Comparison of ENCODE assay signal across 12 cellular contexts in genomic region chr19:48806818-48807589, GRCh38. TPM values are rescaled to one million over a fixed set of nuclear protein-coding genes. Genes with fewer than 3 reads are reported as not detected.
DNase-seq lines count a peak whose midpoint lies in the region; ATAC-seq and TF ChIP-seq lines count a peak whose summit lies in the region.
"Had no signal": no experiment of that assay in that cellular context is flagged by ENCODE, and none has a peak within 500 bp of the region (broad histone marks: within the 10 kb centered on the region; RNA-seq: fewer than 3 reads in every experiment).

No MANE protein-coding gene starts in this region.

- no peak overlapping the region for H3K4me3 Mint-ChIP-seq in endothelial cell (ENCODE audit: unreplicated experiment)
- H3K4me3 Mint-ChIP-seq: dendritic cell treated with granulocyte-macrophage colony-stimulating factor and Interleukin-4, amounts not matched to agents 40 ng/mL and 50 ng/mL, for 4 days; stimulated activated naive CD8-positive, alpha-beta T cell treated with anti-CD3 and anti-CD28 coated beads, Interleukin-15, Interleukin-2, amounts not matched to agents 100 ng/mL and 50 ng/mL, for 24 hours had no signal

- no peak overlapping the region for H3K27ac Mint-ChIP-seq in endothelial cell (ENCODE audit: unreplicated experiment)
- H3K27ac Mint-ChIP-seq: dendritic cell treated with granulocyte-macrophage colony-stimulating factor and Interleukin-4, amounts not matched to agents 40 ng/mL and 50 ng/mL, for 4 days; stimulated activated naive CD8-positive, alpha-beta T cell treated with anti-CD3 and anti-CD28 coated beads, Interleukin-15, Interleukin-2, amounts not matched to agents 100 ng/mL and 50 ng/mL, for 24 hours had no signal

- H3K4me3 ChIP-seq in NT2/D1 (ENCODE audit: insufficient read length, low read depth) (no peak overlapping the region), brain microvascular endothelial cell (ENCODE audit: low read depth, low read length) (no peak overlapping the region)

- no peaks in the 10 kb centered on the region for H3K9me3 Mint-ChIP-seq in endothelial cell (ENCODE audit: unreplicated experiment)
- H3K9me3 Mint-ChIP-seq: dendritic cell treated with granulocyte-macrophage colony-stimulating factor and Interleukin-4, amounts not matched to agents 40 ng/mL and 50 ng/mL, for 4 days; naive thymus-derived CD8-positive, alpha-beta T cell; stimulated activated naive CD8-positive, alpha-beta T cell treated with anti-CD3 and anti-CD28 coated beads, Interleukin-15, Interleukin-2, amounts not matched to agents 100 ng/mL and 50 ng/mL, for 24 hours had no signal

- peaks cover 15% of the 10 kb centered on the region for H3K4me1 ChIP-seq in NT2/D1 (ENCODE audit: insufficient read depth, insufficient read length)

- H3K27me3 ChIP-seq in NT2/D1 (ENCODE audit: insufficient read depth, insufficient read length) (peaks cover 3% of the 10 kb centered on the region), brain microvascular endothelial cell (replicated peaks) (no peaks in the 10 kb centered on the region)

- H3K9me3 ChIP-seq in NT2/D1 (ENCODE audit: insufficient read depth, low read length) = no peaks in the 10 kb centered on the region

- peaks cover 9% of the 10 kb centered on the region for H3K36me3 Mint-ChIP-seq in endothelial cell (ENCODE audit: low read depth, unreplicated experiment)

- in situ Hi-C loops in brain microvascular endothelial cell (cut with HindIII; ENCODE audit: low pct_ligation_motif_present, low sequenced_read_pairs) = no loop called here

- no peak for TF ChIP-seq CTCF in endothelial cell (IDR thresholded peaks at IDR 0.05; ENCODE audit: unreplicated experiment)
- TF ChIP-seq CTCF in brain microvascular endothelial cell (IDR thresholded peaks at IDR 0.05; ENCODE audit: low read depth, low read length, missing control alignments) = no peak

- H3K36me3 ChIP-seq in NT2/D1 (ENCODE audit: insufficient read depth, insufficient read length, low read length) (no peaks in the 10 kb centered on the region), brain microvascular endothelial cell (replicated peaks) (no peaks in the 10 kb centered on the region)

- peaks cover 18% of the 10 kb centered on the region for H3K27me3 Mint-ChIP-seq in endothelial cell (ENCODE audit: unreplicated experiment)
- H3K27me3 Mint-ChIP-seq: naive thymus-derived CD8-positive, alpha-beta T cell; stimulated activated naive CD8-positive, alpha-beta T cell treated with anti-CD3 and anti-CD28 coated beads, Interleukin-15, Interleukin-2, amounts not matched to agents 100 ng/mL and 50 ng/mL, for 24 hours had no signal

- peak; percentile 8 for DNase-seq in DMS153 treated with DMSO at 0.1 percent for 48 hours (lab: John Stamatoyannopoulos, UW; ENCODE audit: unreplicated experiment)
- DNase-seq in DMS153 (lab: John Stamatoyannopoulos, UW) = no peak
- DNase-seq in NT2/D1 (ENCODE audit: low read depth, low spot score) = no peak
- peak; percentile 55 for DNase-seq in endothelial cell (ENCODE audit: low spot score)
- peak in 6 of 10 donors; percentile 53 to 94 (median 80) for DNase-seq in posterior cingulate gyrus
- no peak for DNase-seq in brain microvascular endothelial cell

- no peak for ATAC-seq in HG02938 (IDR thresholded peaks at IDR 0.05; ENCODE audit: unreplicated experiment)
- no peak for ATAC-seq in HG03521 (IDR thresholded peaks at IDR 0.05; ENCODE audit: unreplicated experiment)

- H3K27ac ChIP-seq in brain microvascular endothelial cell = no peak overlapping the region
- H3K27ac ChIP-seq: 22Rv1 had no signal

- intact Hi-C loops in posterior cingulate gyrus (cut with DNase I) = no loop called here

- H3K9ac ChIP-seq in NT2/D1 (ENCODE audit: insufficient read length, low read depth) = peak overlapping the region; percentile 42

- peaks cover 13% of the 10 kb centered on the region for H3K4me1 Mint-ChIP-seq in endothelial cell (ENCODE audit: unreplicated experiment)

RNA-seq across cellular contexts. Expression of gene BCAT2, which starts 3.8 kb away (rescaled TPM):
- total RNA-seq in endothelial cell (ENCODE audit: unreplicated experiment) = 35.0 TPM

RNA-seq across cellular contexts. Expression of gene HSD17B14, which starts 29.3 kb away (rescaled TPM):
- total RNA-seq in endothelial cell (ENCODE audit: unreplicated experiment) = 65.6 TPM

RNA-seq across cellular contexts. Expression of gene FGF21, which starts 51.7 kb away (rescaled TPM):
- not detected for total RNA-seq in endothelial cell (ENCODE audit: unreplicated experiment)
- total RNA-seq: naive thymus-derived CD8-positive, alpha-beta T cell had no signal

RNA-seq across cellular contexts. Expression of gene FUT1, which starts 54.6 kb away (rescaled TPM):
- total RNA-seq in endothelial cell (ENCODE audit: unreplicated experiment) = 5.7 TPM
- total RNA-seq: naive thymus-derived CD8-positive, alpha-beta T cell had no signal

Comparison
In these comparisons a context has a peak if more than half of its experiments do, and no peak if none do; other contexts are left out.
1. DNase-seq: peak in DMS153 treated with DMSO at 0.1 percent for 48 hours (single experiment), endothelial cell (single experiment) and posterior cingulate gyrus (6 of 10); none in DMS153 (single experiment), NT2/D1 (single experiment) and brain microvascular endothelial cell (single experiment).